9 cellular contexts compared by ENCODE assay signal in the genomic region with DNA sequence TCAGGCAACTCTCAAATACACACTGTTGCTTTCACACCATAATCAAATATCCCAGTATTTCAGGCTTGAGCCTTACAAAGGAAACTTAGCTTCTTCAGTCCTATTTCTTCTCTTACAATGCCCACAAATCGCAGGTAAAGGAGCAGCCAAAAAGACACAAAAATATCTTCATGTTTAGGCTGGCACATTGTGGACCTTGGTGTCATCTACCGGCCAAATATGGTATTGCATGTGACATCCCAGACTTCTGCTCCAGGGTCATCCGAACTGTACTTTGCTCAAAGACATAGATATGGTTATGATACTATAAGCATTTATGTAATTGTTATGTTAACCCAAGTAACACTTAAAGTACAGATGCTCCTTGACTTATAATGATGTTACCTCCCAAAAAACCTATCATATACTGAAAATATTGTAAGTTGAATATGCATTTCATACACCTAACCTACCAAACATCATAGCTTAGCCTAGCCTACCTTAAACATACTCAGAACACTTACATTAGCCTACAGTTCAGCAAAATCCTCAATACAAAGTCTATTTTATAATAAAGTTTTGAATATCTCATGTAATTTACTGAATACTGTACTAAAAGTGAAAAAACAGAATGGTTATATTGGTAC. TPM values are rescaled to one million over a fixed set of nuclear protein-coding genes. Genes with fewer than 3 reads are reported as not detected.
A peak's percentile ranks its signal among the peaks of the same experiment; 100 is the strongest.
DNase-seq lines count a peak whose midpoint lies in the region; ATAC-seq and TF ChIP-seq lines count a peak whose summit lies in the region.
"Had no signal": no experiment of that assay in that cellular context is flagged by ENCODE, and none has a peak within 500 bp of the region (broad histone marks: within the 10 kb centered on the region; RNA-seq: fewer than 3 reads in every experiment).

No MANE protein-coding gene starts in this region.

- peak; percentile 97 to 99 for TF ChIP-seq RAD21 in liver (IDR thresholded peaks at IDR 0.05)

- DNase-seq in cardiac muscle cell (ENCODE audit: low read depth in 1 of 2, low spot score in 1 of 2) = peak; percentile 60
- DNase-seq in Right ventricle myocardium inferior (ENCODE audit: missing footprints) = no peak
- peak; percentile 23 for DNase-seq in NCI-H1105 (lab: John Stamatoyannopoulos, UW)
- no peak for DNase-seq in activated B cell treated with CpG ODN at 0.5 μM for 24 hours
- DNase-seq in cerebellum (ENCODE audit: low spot score) = peak; percentile 60
- peak; percentile 1 to 8 for DNase-seq in stimulated activated CD8-positive, alpha-beta memory T cell treated with anti-CD3 and anti-CD28 coated beads, Interleukin-15, amount 100 ng/mL, for 48 hours (ENCODE audit: low read depth in 2 of 2)

- intact Hi-C loops in Right ventricle myocardium inferior (cut with DNase I) = loop anchor here (5.0 to 10.0 kb wide), 2 partner anchors 565 to 902 kb away; no protein-coding TSS in a partner anchor
- intact Hi-C loops in activated B cell treated with CpG ODN at 0.5 μM for 24 hours (cut with micrococcal nuclease) = loop anchor here (1.0 to 5.0 kb wide), 4 partner anchors 212 to 903 kb away; partner anchors contain the start of gene OR12D3

- H3K9me3 ChIP-seq in cardiac muscle cell (ENCODE audit: low read depth) (no peaks in the 10 kb centered on the region), liver (ENCODE audit: control insufficient read depth in 4 of 4, low read length in 3 of 4) (no peaks in the 10 kb centered on the region)

- TF ChIP-seq CTCF in cardiac muscle cell (IDR thresholded peaks at IDR 0.05; ENCODE audit: low read depth, low read length) (peak; percentile 90), activated B cell treated with CpG ODN at 0.5 μM for 24 hours (IDR thresholded peaks at IDR 0.05) (peak; percentile 79), liver (IDR thresholded peaks at IDR 0.05; ENCODE audit: low read depth, low read length, missing input control) (peak; percentile 97)

- peaks cover 2% of the 10 kb centered on the region for H3K4me1 Mint-ChIP-seq in activated B cell treated with CpG ODN at 0.5 μM for 24 hours

- no peak overlapping the region for H3K4me3 ChIP-seq in cardiac muscle cell
- no peak overlapping the region for H3K4me3 ChIP-seq in liver (ENCODE audit: low read depth in 1 of 3, low read length in 3 of 3)

- H3K36me3 Mint-ChIP-seq in activated B cell treated with CpG ODN at 0.5 μM for 24 hours (ENCODE audit: low read depth) = no peaks in the 10 kb centered on the region
- H3K36me3 Mint-ChIP-seq: natural killer cell treated with Interleukin-12 subunit alpha and Interleukin-12 subunit beta and Interleukin-15 and Interleukin-18, amount 100 ng/mL, for 72 hours had no signal

- no peak overlapping the region for H3K9ac ChIP-seq in liver (ENCODE audit: low read depth in 1 of 2, low read length in 2 of 2)

- no peaks in the 10 kb centered on the region for H3K9me3 Mint-ChIP-seq in activated B cell treated with CpG ODN at 0.5 μM for 24 hours
- H3K9me3 Mint-ChIP-seq: natural killer cell treated with Interleukin-12 subunit alpha and Interleukin-12 subunit beta and Interleukin-15 and Interleukin-18, amount 100 ng/mL, for 72 hours had no signal

- H3K27me3 Mint-ChIP-seq in activated B cell treated with CpG ODN at 0.5 μM for 24 hours = peaks cover 16% of the 10 kb centered on the region

- H3K4me1 ChIP-seq in cardiac muscle cell (ENCODE audit: low read depth) (peaks cover 12% of the 10 kb centered on the region), liver (ENCODE audit: control insufficient read depth in 4 of 4, insufficient read depth in 4 of 4, low read length in 3 of 4) (no peaks in the 10 kb centered on the region)

- no peak overlapping the region for H3K4me3 Mint-ChIP-seq in activated B cell treated with CpG ODN at 0.5 μM for 24 hours
- H3K4me3 Mint-ChIP-seq: natural killer cell treated with Interleukin-12 subunit alpha and Interleukin-12 subunit beta and Interleukin-15 and Interleukin-18, amount 100 ng/mL, for 72 hours had no signal

- H3K27me3 ChIP-seq in cardiac muscle cell = no peaks in the 10 kb centered on the region
- H3K27me3 ChIP-seq in liver (ENCODE audit: control insufficient read depth in 4 of 4, insufficient read depth in 4 of 4, low read length in 3 of 4) = peaks cover 0 to 6% (median 2%) of the 10 kb centered on the region in 4 donors

- CTCF ChIA-PET in activated B cell treated with CpG ODN at 0.5 μM for 24 hours (lab: Charles Lee) = interaction anchor here (0.9 to 1.8 kb wide), 3 partner anchors 37 to 905 kb away, joined by 4 to 5 read pairs (median 5); no protein-coding TSS in a partner anchor

- POLR2A ChIA-PET in activated B cell treated with CpG ODN at 0.5 μM for 24 hours (lab: Charles Lee) = no interaction called here

- 3% methylated on average over 3 of the region's 3 CpGs for WGBS in liver

- no peak overlapping the region for H3K27ac ChIP-seq in cardiac muscle cell
- no peak overlapping the region for H3K27ac ChIP-seq in liver (ENCODE audit: low read depth in 1 of 2, low read length in 2 of 2)

- ATAC-seq in Right ventricle myocardium inferior = no peak
- ATAC-seq in activated B cell treated with CpG ODN at 0.5 μM for 24 hours (ENCODE audit: low read depth) = peak; percentile 77
- ATAC-seq in GM18870 (IDR thresholded peaks at IDR 0.05; ENCODE audit: unreplicated experiment) = no peak

- no peak overlapping the region for H3K27ac Mint-ChIP-seq in activated B cell treated with CpG ODN at 0.5 μM for 24 hours
- H3K27ac Mint-ChIP-seq: natural killer cell treated with Interleukin-12 subunit alpha and Interleukin-12 subunit beta and Interleukin-15 and Interleukin-18, amount 100 ng/mL, for 72 hours had no signal

- H3K36me3 ChIP-seq in cardiac muscle cell (no peaks in the 10 kb centered on the region), liver (ENCODE audit: control insufficient read depth in 4 of 4, insufficient read depth in 3 of 4, low read depth in 1 of 4, low read length in 3 of 4) (no peaks in the 10 kb centered on the region)

TF ChIP-seq in liver, 16 proteins besides CTCF, POLR2A, EP300 and RAD21:
- no peak for TF ChIP-seq TAF1 (conservative IDR thresholded peaks at IDR 0.05)
- no peak for TF ChIP-seq SP1 (IDR thresholded peaks at IDR 0.05)
- TF ChIP-seq, protein P1, sequence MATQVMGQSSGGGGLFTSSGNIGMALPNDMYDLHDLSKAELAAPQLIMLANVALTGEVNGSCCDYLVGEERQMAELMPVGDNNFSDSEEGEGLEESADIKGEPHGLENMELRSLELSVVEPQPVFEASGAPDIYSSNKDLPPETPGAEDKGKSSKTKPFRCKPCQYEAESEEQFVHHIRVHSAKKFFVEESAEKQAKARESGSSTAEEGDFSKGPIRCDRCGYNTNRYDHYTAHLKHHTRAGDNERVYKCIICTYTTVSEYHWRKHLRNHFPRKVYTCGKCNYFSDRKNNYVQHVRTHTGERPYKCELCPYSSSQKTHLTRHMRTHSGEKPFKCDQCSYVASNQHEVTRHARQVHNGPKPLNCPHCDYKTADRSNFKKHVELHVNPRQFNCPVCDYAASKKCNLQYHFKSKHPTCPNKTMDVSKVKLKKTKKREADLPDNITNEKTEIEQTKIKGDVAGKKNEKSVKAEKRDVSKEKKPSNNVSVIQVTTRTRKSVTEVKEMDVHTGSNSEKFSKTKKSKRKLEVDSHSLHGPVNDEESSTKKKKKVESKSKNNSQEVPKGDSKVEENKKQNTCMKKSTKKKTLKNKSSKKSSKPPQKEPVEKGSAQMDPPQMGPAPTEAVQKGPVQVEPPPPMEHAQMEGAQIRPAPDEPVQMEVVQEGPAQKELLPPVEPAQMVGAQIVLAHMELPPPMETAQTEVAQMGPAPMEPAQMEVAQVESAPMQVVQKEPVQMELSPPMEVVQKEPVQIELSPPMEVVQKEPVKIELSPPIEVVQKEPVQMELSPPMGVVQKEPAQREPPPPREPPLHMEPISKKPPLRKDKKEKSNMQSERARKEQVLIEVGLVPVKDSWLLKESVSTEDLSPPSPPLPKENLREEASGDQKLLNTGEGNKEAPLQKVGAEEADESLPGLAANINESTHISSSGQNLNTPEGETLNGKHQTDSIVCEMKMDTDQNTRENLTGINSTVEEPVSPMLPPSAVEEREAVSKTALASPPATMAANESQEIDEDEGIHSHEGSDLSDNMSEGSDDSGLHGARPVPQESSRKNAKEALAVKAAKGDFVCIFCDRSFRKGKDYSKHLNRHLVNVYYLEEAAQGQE (IDR thresholded peaks at IDR 0.05) = no peak
- TF ChIP-seq GABPA (IDR thresholded peaks at IDR 0.05 in 1 of 2, conservative IDR thresholded peaks at IDR 0.05 in 1 of 2) = no peak
- TF ChIP-seq FOXA2 (IDR thresholded peaks at IDR 0.05) = no peak

RNA-seq across cellular contexts. Expression of gene OR2H2, which starts 4.6 kb away (rescaled TPM):
- total RNA-seq in cardiac muscle cell (not detected in 2 replicates), Right ventricle myocardium inferior (not detected), activated B cell treated with CpG ODN at 0.5 μM for 24 hours (not detected in 2 replicates), cerebellum (not detected), liver (not detected)
- polyA plus RNA-seq in cardiac muscle cell (0.73 and 0.80 TPM in 2 replicates), liver (not detected)
- total RNA-seq: natural killer cell treated with Interleukin-12 subunit alpha and Interleukin-12 subunit beta and Interleukin-15 and Interleukin-18, amount 100 ng/mL, for 72 hours had no signal

RNA-seq across cellular contexts. Expression of gene UBD, which starts 30.0 kb away (rescaled TPM):
- total RNA-seq in cardiac muscle cell (not detected in 2 replicates), Right ventricle myocardium inferior (not detected), activated B cell treated with CpG ODN at 0.5 μM for 24 hours (not detected in 2 replicates), cerebellum (not detected), liver (10 to 100 TPM; 32.6 to 35.1 TPM)
- polyA plus RNA-seq in cardiac muscle cell (not detected in 2 replicates), liver (10 to 100 TPM in 1 of 2 donors, 1 to 10 TPM in 1; 7.0 to 23.5 TPM)

RNA-seq across cellular contexts. Expression of gene GABBR1, which starts 43.4 kb away (rescaled TPM):
- total RNA-seq in cardiac muscle cell (50.2 and 101 TPM in 2 replicates), Right ventricle myocardium inferior (19.0 TPM), activated B cell treated with CpG ODN at 0.5 μM for 24 hours (88.9 and 117 TPM in 2 replicates), cerebellum (133 TPM), liver (1 to 10 TPM; 1.4 to 4.7 TPM)
- polyA plus RNA-seq in cardiac muscle cell (67.0 and 113 TPM in 2 replicates), liver (1 to 10 TPM; 1.1 to 1.3 TPM)

Comparison
In these comparisons a context has a peak if more than half of its experiments do, and no peak if none do; other contexts are left out.
1. DNase-seq: peak in cardiac muscle cell (2 of 2), NCI-H1105 (single experiment), cerebellum (single experiment) and stimulated activated CD8-positive, alpha-beta memory T cell treated with anti-CD3 and anti-CD28 coated beads, Interleukin-15, amount 100 ng/mL, for 48 hours (2 of 2); none in Right ventricle myocardium inferior (single experiment) and activated B cell treated with CpG ODN at 0.5 μM for 24 hours (single experiment).
2. RNA of gene UBD, which starts 30.0 kb away (total RNA-seq): 32.6 to 35.1 TPM in liver; not detected in cerebellum (single experiment), not detected in cardiac muscle cell, not detected in Right ventricle myocardium inferior (single experiment) and not detected in activated B cell treated with CpG ODN at 0.5 μM for 24 hours; every median in the first group is over 10 times any median in the second.
3. Peak in every context shown above with its lines, with median percentiles within 50 percentile points of each other: CTCF ChIP-seq.